ENCODE assay signal across 22 cellular contexts in the genomic region with DNA sequence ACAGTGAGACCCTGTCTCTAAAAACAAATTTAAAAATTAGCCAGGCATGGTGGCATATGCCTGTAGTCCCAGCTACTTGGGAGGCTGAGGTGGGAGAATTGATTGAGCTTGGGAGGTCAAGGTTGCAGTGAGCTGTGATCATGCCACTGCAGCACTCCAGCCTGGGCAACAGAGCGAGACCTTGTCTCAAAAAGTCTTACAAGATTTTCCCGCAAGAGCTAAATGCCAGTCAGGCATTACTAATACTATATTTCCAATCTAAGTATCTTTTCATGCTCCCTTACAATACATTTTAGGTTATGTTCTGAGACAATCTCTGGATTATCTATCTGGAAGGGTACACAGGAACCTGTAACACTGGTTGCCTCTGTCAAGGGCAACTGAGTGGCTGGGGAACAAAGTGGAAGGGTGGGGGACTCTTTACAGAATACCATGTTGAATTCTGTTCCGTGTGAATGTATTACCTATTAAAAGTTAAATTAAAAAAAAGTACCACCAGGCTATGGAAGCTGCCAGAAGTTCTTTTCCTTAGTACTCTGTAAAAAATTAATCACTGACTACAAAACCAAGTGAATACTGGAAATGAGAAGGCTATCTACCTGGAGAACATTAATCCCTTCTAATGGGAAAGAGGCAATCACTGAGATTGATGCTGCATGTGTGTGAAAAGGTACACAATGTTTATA. TPM values are rescaled to one million over a fixed set of nuclear protein-coding genes. Genes with fewer than 3 reads are reported as not detected.
DNase-seq lines count a peak whose midpoint lies in the region; ATAC-seq and TF ChIP-seq lines count a peak whose summit lies in the region.
"Had no signal": no experiment of that assay in that cellular context is flagged by ENCODE, and none has a peak within 500 bp of the region (broad histone marks: within the 10 kb centered on the region; RNA-seq: fewer than 3 reads in every experiment).

No MANE protein-coding gene starts in this region.

- no peak for TF ChIP-seq EP300 in upper lobe of left lung (IDR thresholded peaks at IDR 0.05)

- H3K4me1 ChIP-seq in endodermal cell (ENCODE audit: control insufficient read depth, insufficient read depth, low read length): peaks cover 28% of the 10 kb centered on the region
- H3K4me1 ChIP-seq in upper lobe of left lung: no peaks in the 10 kb centered on the region
- no peaks in the 10 kb centered on the region for H3K4me1 ChIP-seq in SJCRH30

- H3K36me3 Mint-ChIP-seq in endodermal cell (ENCODE audit: low read depth): peaks cover 6% of the 10 kb centered on the region
- no peaks in the 10 kb centered on the region for H3K36me3 Mint-ChIP-seq in neural crest cell (ENCODE audit: low read depth)

- H3K9me3 Mint-ChIP-seq in endodermal cell (no peaks in the 10 kb centered on the region), neural crest cell (no peaks in the 10 kb centered on the region)

- H3K9ac ChIP-seq in endodermal cell (ENCODE audit: extremely low read depth, low read length, poor library complexity, severe bottlenecking): no peak overlapping the region

- H3K4me3 Mint-ChIP-seq in endodermal cell: no peak overlapping the region
- H3K4me3 Mint-ChIP-seq in neural crest cell: no peak overlapping the region

- H3K36me3 ChIP-seq in endodermal cell (ENCODE audit: control insufficient read depth, insufficient read depth, low read length) (peaks cover 28% of the 10 kb centered on the region), upper lobe of left lung (no peaks in the 10 kb centered on the region), SJCRH30 (no peaks in the 10 kb centered on the region)

- H3K27ac Mint-ChIP-seq in endodermal cell: peak overlapping the region; percentile 64
- H3K27ac Mint-ChIP-seq in neural crest cell (ENCODE audit: unreplicated experiment): peak overlapping the region; percentile 67

- H3K4me3 ChIP-seq in endodermal cell (ENCODE audit: low read length) (no peak overlapping the region), upper lobe of left lung (no peak overlapping the region), SJCRH30 (no peak overlapping the region)
- H3K4me3 ChIP-seq: SK-N-MC had no signal

- ATAC-seq in upper lobe of left lung (ENCODE audit: low FRiP score in 2 of 2) (no peak), HG03432 (IDR thresholded peaks at IDR 0.05; ENCODE audit: unreplicated experiment) (no peak)
- ATAC-seq: HCT116 had no signal

- no peaks in the 10 kb centered on the region for H3K27me3 ChIP-seq in endodermal cell (ENCODE audit: control insufficient read depth, insufficient read depth, low read length, poor library complexity, severe bottlenecking)
- H3K27me3 ChIP-seq in upper lobe of left lung: no peaks in the 10 kb centered on the region
- H3K27me3 ChIP-seq in SJCRH30: no peaks in the 10 kb centered on the region

- TF ChIP-seq CTCF in endodermal cell (conservative IDR thresholded peaks at IDR 0.05): no peak
- no peak for TF ChIP-seq CTCF in neural crest cell (conservative IDR thresholded peaks at IDR 0.05)
- TF ChIP-seq CTCF in upper lobe of left lung (IDR thresholded peaks at IDR 0.05): no peak

- H3K9me3 ChIP-seq in endodermal cell (ENCODE audit: control insufficient read depth, low read length) (peaks cover 9% of the 10 kb centered on the region), upper lobe of left lung (no peaks in the 10 kb centered on the region), SJCRH30 (replicated peaks) (no peaks in the 10 kb centered on the region)

- H3K4me1 Mint-ChIP-seq in endodermal cell: peaks cover 51% of the 10 kb centered on the region
- H3K4me1 Mint-ChIP-seq in neural crest cell: peaks cover 9% of the 10 kb centered on the region

- 93% methylated on average over 2 of the region's 3 CpGs; no CpG with 5 or more reads in 1 of the 2 experiments for WGBS in endodermal cell (ENCODE audit: insufficient coverage in 1 of 2, insufficient read length in 1 of 2), 2 experiments
- WGBS in upper lobe of left lung, 2 donors: 80 to 96% methylated on average over 3 of the region's 3 CpGs

- in situ Hi-C loops in Caki2 (cut with HindIII; ENCODE audit: low pct_unique_long_range_greater_than_20kb, low sequenced_read_pairs): no loop called here

- H3K27me3 Mint-ChIP-seq in endodermal cell (ENCODE audit: insufficient read depth): no peaks in the 10 kb centered on the region
- no peaks in the 10 kb centered on the region for H3K27me3 Mint-ChIP-seq in neural crest cell (ENCODE audit: low read depth)

- DNase-seq in Caki2 (ENCODE audit: low read depth): peak; percentile 30
- no peak for DNase-seq in endodermal cell
- peak; percentile 19 for DNase-seq in left kidney (ENCODE audit: low read depth, low spot score)
- DNase-seq in neural crest cell (ENCODE audit: low read depth, low spot score): no peak
- no peak for DNase-seq in upper lobe of left lung
- DNase-seq in SJCRH30: no peak
- no peak for DNase-seq in stimulated activated CD4-positive, alpha-beta T cell treated with anti-CD3 and anti-CD28 coated beads, Interleukin-4, amount 100 ng/mL, for 1 hour
- DNase-seq: 8988T, DMS153, DND-41, KBM-7, MV-4-11, NCI-H1105, NCI-H1436 treated with DMSO at 0.1 percent for 48 hours, NCI-H1930, NCI-H2107, NCI-H446, NCI-H524 treated with DMSO at 0.1 percent for 48 hours, SHP77 treated with DMSO at 0.1 percent for 48 hours had no signal

- H3K27ac ChIP-seq in endodermal cell (ENCODE audit: low read depth, low read length) (no peak overlapping the region), upper lobe of left lung (no peak overlapping the region), SJCRH30 (no peak overlapping the region)
- H3K27ac ChIP-seq: SK-N-MC had no signal

- no peak for TF ChIP-seq POLR2A in upper lobe of left lung (IDR thresholded peaks at IDR 0.05)

RNA-seq across cellular contexts. Expression of gene BTBD7, which starts 56.7 kb away (rescaled TPM):
- total RNA-seq in Caki2 (2014; rRNA removed; shearing (Covaris generic); ENCODE audit: low replicate concordance): 11.2 and 12.9 TPM in 2 replicates
- total RNA-seq in endodermal cell (10 to 100 TPM; 42.8 to 48.6 TPM), neural crest cell (38.0 and 46.0 TPM in 2 replicates), upper lobe of left lung (10 to 100 TPM; 15.1 to 46.1 (median 36.9) TPM)
- 18.2 TPM for polyA plus RNA-seq in endodermal cell (2013, experiment 1 of 2)
- 19.4 TPM for polyA plus RNA-seq in endodermal cell (2013, experiment 2 of 2)
- total RNA-seq in SJCRH30 (2014; rRNA removed; shearing (Covaris generic)): 22.2 and 23.4 TPM in 2 replicates

Comparison
In these comparisons a context has a peak if more than half of its experiments do, and no peak if none do; other contexts are left out.
1. DNase-seq: peak in Caki2 (single experiment) and left kidney (single experiment); none in endodermal cell (single experiment), neural crest cell (single experiment), upper lobe of left lung (0 of 2), SJCRH30 (0 of 2) and stimulated activated CD4-positive, alpha-beta T cell treated with anti-CD3 and anti-CD28 coated beads, Interleukin-4, amount 100 ng/mL, for 1 hour (single experiment).